Comparison of ENCODE assay signal across 14 cellular contexts in the genomic region with DNA sequence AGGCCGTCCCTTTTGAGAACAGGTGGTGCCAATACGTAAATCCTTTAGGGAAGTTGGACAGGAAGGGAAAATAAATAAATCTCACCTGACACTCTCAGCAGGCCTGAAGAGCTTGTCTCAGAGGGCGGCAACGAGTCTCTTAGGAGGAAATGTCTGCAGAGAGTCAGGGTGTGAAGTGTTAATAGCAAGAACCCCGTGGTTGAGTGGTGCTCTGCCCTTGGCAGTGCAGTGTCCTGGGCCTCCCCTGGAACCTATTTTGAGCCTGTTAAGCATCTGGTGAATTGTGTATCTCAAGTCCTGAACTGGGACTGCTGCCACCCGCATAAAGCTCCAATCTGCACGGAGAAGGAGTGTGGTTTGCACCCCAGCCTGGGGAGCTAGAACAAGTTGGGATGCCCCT.
A peak's percentile ranks its signal among the peaks of the same experiment; 100 is the strongest.
DNase-seq lines count a peak whose midpoint lies in the region; ATAC-seq and TF ChIP-seq lines count a peak whose summit lies in the region.
"Had no signal": no experiment of that assay in that cellular context is flagged by ENCODE, and none has a peak within 500 bp of the region (broad histone marks: within the 10 kb centered on the region; RNA-seq: fewer than 3 reads in every experiment).

No MANE protein-coding gene starts in this region.

- no peaks in the 10 kb centered on the region for H3K4me1 Mint-ChIP-seq in stimulated activated naive B cell treated with anti-CD40 and anti-IgM and Interleukin-4, amounts not matched to agents 10 μg/mL and 1 μg/mL and 100 μg/mL, for 72 hours

- H3K79me1 ChIP-seq in trophoblast cell (ENCODE audit: low read length), result no peaks in the 10 kb centered on the region

- no peaks in the 10 kb centered on the region for H4K20me1 ChIP-seq in BLaER1 treated with 17β-estradiol and CSF1 and Interleukin-3, amounts not matched to agents 10 nM and 100 nM

- H4K8ac ChIP-seq in trophoblast cell (ENCODE audit: low read depth, low read length), result no peak overlapping the region

- no peak overlapping the region for H3K4me3 Mint-ChIP-seq in stimulated activated naive B cell treated with anti-CD40 and anti-IgM and Interleukin-4, amounts not matched to agents 10 μg/mL and 1 μg/mL and 100 μg/mL, for 72 hours
- H3K4me3 Mint-ChIP-seq: natural killer cell treated with Interleukin-12 subunit alpha and Interleukin-12 subunit beta and Interleukin-15 and Interleukin-18, amount 100 ng/mL, for 72 hours had no signal

- no peak overlapping the region for H2BK120ac ChIP-seq in trophoblast cell (ENCODE audit: insufficient read depth, low read length, poor library complexity)

- no peak overlapping the region for H2AFZ ChIP-seq in trophoblast cell (ENCODE audit: insufficient read depth, low read length, poor library complexity)

- H4K91ac ChIP-seq in trophoblast cell (ENCODE audit: low read depth, low read length), result peak overlapping the region; percentile 10

- no peak for TF ChIP-seq CTCF in ascending aorta (IDR thresholded peaks at IDR 0.05)

- H3K4me3 ChIP-seq in BLaER1 treated with 17β-estradiol and CSF1 and Interleukin-3, amounts not matched to agents 10 nM and 100 nM, result no peak overlapping the region
- no peak overlapping the region for H3K4me3 ChIP-seq in ascending aorta
- no peak overlapping the region for H3K4me3 ChIP-seq in trophoblast cell (ENCODE audit: low read depth, low read length)
- H3K4me3 ChIP-seq: body of pancreas had no signal

- peak overlapping the region; percentile 10 for H2BK12ac ChIP-seq in trophoblast cell (ENCODE audit: low read length)

- intact Hi-C loops in ascending aorta (cut with DNase I) (no loop called here), left ventricle myocardium superior (cut with micrococcal nuclease) (no loop called here)

- H3K27me3 Mint-ChIP-seq in stimulated activated naive B cell treated with anti-CD40 and anti-IgM and Interleukin-4, amounts not matched to agents 10 μg/mL and 1 μg/mL and 100 μg/mL, for 72 hours, result peaks cover 3 to 10% of the 10 kb centered on the region in 2 donors

- H3K4me2 ChIP-seq in BLaER1 treated with 17β-estradiol and CSF1 and Interleukin-3, amounts not matched to agents 10 nM and 100 nM, result peak overlapping the region in 8 of 11 experiments; percentile 6 to 53 (median 32); a peak in 13 of 22 replicates
- no peak overlapping the region for H3K4me2 ChIP-seq in trophoblast cell (ENCODE audit: low read length)

- H3K79me2 ChIP-seq in trophoblast cell (ENCODE audit: control insufficient read depth, insufficient read depth, low read length, poor library complexity), result no peaks in the 10 kb centered on the region

- no peak overlapping the region for H3K23ac ChIP-seq in trophoblast cell (ENCODE audit: low read length)

- no peak overlapping the region for H3K27ac Mint-ChIP-seq in stimulated activated naive B cell treated with anti-CD40 and anti-IgM and Interleukin-4, amounts not matched to agents 10 μg/mL and 1 μg/mL and 100 μg/mL, for 72 hours
- H3K27ac Mint-ChIP-seq: natural killer cell treated with Interleukin-12 subunit alpha and Interleukin-12 subunit beta and Interleukin-15 and Interleukin-18, amount 100 ng/mL, for 72 hours had no signal

- ATAC-seq in left ventricle myocardium superior, result peak; percentile 94
- no peak for ATAC-seq in HG02840 (IDR thresholded peaks at IDR 0.05; ENCODE audit: low FRiP score, unreplicated experiment)
- ATAC-seq in HG03571 (IDR thresholded peaks at IDR 0.05; ENCODE audit: unreplicated experiment), result no peak
- no peak for ATAC-seq in stimulated activated naive B cell treated with anti-CD40 and anti-IgM and Interleukin-4, amounts not matched to agents 10 μg/mL and 1 μg/mL and 100 μg/mL, for 72 hours (replicated peaks)
- ATAC-seq: body of pancreas; natural killer cell treated with Interleukin-12 subunit alpha and Interleukin-12 subunit beta and Interleukin-15 and Interleukin-18, amount 100 ng/mL, for 72 hours had no signal

- no peaks in the 10 kb centered on the region for H3K27me3 ChIP-seq in BLaER1 treated with 17β-estradiol and CSF1 and Interleukin-3, amounts not matched to agents 10 nM and 100 nM
- H3K27me3 ChIP-seq in ascending aorta (no peaks in the 10 kb centered on the region), trophoblast cell (ENCODE audit: insufficient read depth, low read length) (no peaks in the 10 kb centered on the region)
- H3K27me3 ChIP-seq: body of pancreas had no signal

- H3K9me3 Mint-ChIP-seq in stimulated activated naive B cell treated with anti-CD40 and anti-IgM and Interleukin-4, amounts not matched to agents 10 μg/mL and 1 μg/mL and 100 μg/mL, for 72 hours, result peaks cover 0 to 7% of the 10 kb centered on the region in 2 donors
- H3K9me3 Mint-ChIP-seq: natural killer cell treated with Interleukin-12 subunit alpha and Interleukin-12 subunit beta and Interleukin-15 and Interleukin-18, amount 100 ng/mL, for 72 hours had no signal

- peaks cover 0 to 14% (median 9%) of the 10 kb centered on the region in 10 experiments; a peak in 10 of 20 replicates for H3K4me1 ChIP-seq in BLaER1 treated with 17β-estradiol and CSF1 and Interleukin-3, amounts not matched to agents 10 nM and 100 nM
- H3K4me1 ChIP-seq in ascending aorta (peaks cover 0 to 12% of the 10 kb centered on the region in 2 donors), trophoblast cell (ENCODE audit: control insufficient read depth in 1 of 2, insufficient read depth in 2 of 2, low read length in 2 of 2) (peaks cover 9 to 16% of the 10 kb centered on the region in 2 experiments)
- H3K4me1 ChIP-seq: body of pancreas had no signal

- H3K18ac ChIP-seq in trophoblast cell (ENCODE audit: low read length), result peak overlapping the region; percentile 3

- no peak overlapping the region for H3K27ac ChIP-seq in BLaER1 treated with 17β-estradiol and CSF1 and Interleukin-3, amounts not matched to agents 10 nM and 100 nM
- H3K27ac ChIP-seq in ascending aorta (peak overlapping the region; percentile 11 to 34), trophoblast cell (ENCODE audit: low read depth, low read length) (no peak overlapping the region)
- H3K27ac ChIP-seq: body of pancreas had no signal

- no peak overlapping the region for H3K14ac ChIP-seq in trophoblast cell (ENCODE audit: low read length)

- H2AK5ac ChIP-seq in trophoblast cell (ENCODE audit: low read length), result no peak overlapping the region

- peaks cover 0 to 9% (median 0%) of the 10 kb centered on the region in 11 experiments; a peak in 4 of 22 replicates for H3K9me3 ChIP-seq in BLaER1 treated with 17β-estradiol and CSF1 and Interleukin-3, amounts not matched to agents 10 nM and 100 nM (replicated peaks in 1 of 11)
- H3K9me3 ChIP-seq in ascending aorta (no peaks in the 10 kb centered on the region), trophoblast cell (ENCODE audit: insufficient read depth, low read depth, low read length) (no peaks in the 10 kb centered on the region)
- H3K9me3 ChIP-seq: body of pancreas had no signal

- no peak overlapping the region for H4K12ac ChIP-seq in trophoblast cell (ENCODE audit: low read depth, low read length)

- DNase-seq in ascending aorta (ENCODE audit: low spot score in 2 of 2) (no peak), left ventricle myocardium superior (peak; percentile 71), trophoblast cell (no peak), dedifferentiated amniotic fluid mesenchymal stem cell (ENCODE audit: extremely low spot score) (no peak)
- no peak for DNase-seq in stimulated activated naive B cell treated with anti-CD40 and anti-IgM and Interleukin-4, amounts not matched to agents 10 μg/mL and 1 μg/mL and 100 μg/mL, for 72 hours
- DNase-seq: activated gamma-delta T cell treated with Interleukin-2 at 50 U/mL for 16 hours; body of pancreas; Calu3; NCI-H2227 treated with DMSO at 0.1 percent for 48 hours; stimulated activated naive CD4-positive, alpha-beta T cell treated with Interleukin-2 at 50 U/mL for 16 hours had no signal

- no peak overlapping the region for H2BK5ac ChIP-seq in trophoblast cell (ENCODE audit: low read depth, low read length, poor library complexity)

- no peak overlapping the region for H3K9ac ChIP-seq in BLaER1 treated with 17β-estradiol and CSF1 and Interleukin-3, amounts not matched to agents 10 nM and 100 nM
- no peak overlapping the region for H3K9ac ChIP-seq in trophoblast cell (ENCODE audit: low read length)

- no CpG with 5 or more reads among the region's 7 CpGs for WGBS in trophoblast cell (ENCODE audit: extremely low coverage, insufficient coverage, insufficient read length)

- H3K36me3 ChIP-seq in BLaER1 treated with 17β-estradiol and CSF1 and Interleukin-3, amounts not matched to agents 10 nM and 100 nM, result no peaks in the 10 kb centered on the region
- no peaks in the 10 kb centered on the region for H3K36me3 ChIP-seq in ascending aorta
- H3K36me3 ChIP-seq in trophoblast cell (ENCODE audit: control insufficient read depth in 1 of 2, insufficient read depth in 2 of 2, low read length in 2 of 2), result no peaks in the 10 kb centered on the region

- H3K36me3 Mint-ChIP-seq in stimulated activated naive B cell treated with anti-CD40 and anti-IgM and Interleukin-4, amounts not matched to agents 10 μg/mL and 1 μg/mL and 100 μg/mL, for 72 hours, result no peaks in the 10 kb centered on the region
- H3K36me3 Mint-ChIP-seq: natural killer cell treated with Interleukin-12 subunit alpha and Interleukin-12 subunit beta and Interleukin-15 and Interleukin-18, amount 100 ng/mL, for 72 hours had no signal

- no peak overlapping the region for H3K4ac ChIP-seq in trophoblast cell (ENCODE audit: low read depth, low read length)

Comparison
In these comparisons a context has a peak if more than half of its experiments do, and no peak if none do; other contexts are left out.
1. H3K27ac ChIP-seq: peak in ascending aorta (2 of 2); none in BLaER1 treated with 17β-estradiol and CSF1 and Interleukin-3, amounts not matched to agents 10 nM and 100 nM (0 of 11) and trophoblast cell (single experiment).